ENCODE assay signal across 33 cellular contexts in genomic region chr4:13797061-13797460, GRCh38.
"Had no signal": no experiment of that assay in that cellular context is flagged by ENCODE, and none has a peak within 500 bp of the region (broad histone marks: within the 10 kb centered on the region; RNA-seq: fewer than 3 reads in every experiment).

No MANE protein-coding gene starts in this region.

- DNase-seq: activated B cell treated with CpG ODN at 0.5 μM for 24 hours; activated CD4-positive, alpha-beta memory T cell treated with anti-CD3 and anti-CD28 coated beads for 36 hours; activated CD4-positive, alpha-beta T cell treated with anti-CD3 and anti-CD28 coated beads for 4 hours; activated CD4-positive, alpha-beta T cell treated with anti-CD3 and anti-CD28 coated beads, Interleukin-2, amount 10 ng/mL, durations not matched to agents 24 days and 14 days; activated CD4-positive, alpha-beta T cell treated with anti-CD3 and anti-CD28 coated beads, Interleukin-2, amount 50 U/mL, for 1 hour; activated CD4-positive, alpha-beta T cell treated with anti-CD3 and anti-CD28 coated beads, Interleukin-2, amount 50 U/mL, for 4 hours; activated CD4-positive, CD25-positive, alpha-beta regulatory T cell treated with anti-CD3 and anti-CD28 coated beads, Interleukin-2, amount 50 U/mL, for 72 hours; activated CD8-positive, alpha-beta memory T cell treated with anti-CD3 and anti-CD28 coated beads, Interleukin-2, amount 50 U/mL, for 4 hours; activated CD8-positive, alpha-beta T cell treated with anti-CD3 and anti-CD28 coated beads for 36 hours; activated effector memory CD4-positive, alpha-beta T cell treated with anti-CD3 and anti-CD28 coated beads, Interleukin-2, amount 50 U/mL, for 16 hours; activated gamma-delta T cell treated with Interleukin-2 at 50 U/mL for 16 hours; activated naive CD4-positive, alpha-beta T cell; activated naive CD4-positive, alpha-beta T cell treated with anti-CD3 and anti-CD28 coated beads for 36 hours; activated naive CD4-positive, alpha-beta T cell treated with anti-CD3 and anti-CD28 coated beads, Interleukin-2, amount 50 U/mL, for 16 hours; activated naive CD8-positive, alpha-beta T cell treated with anti-CD3 and anti-CD28 coated beads for 36 hours; activated T-cell treated with anti-CD3 and anti-CD28 coated beads for 4 hours; activated T-cell treated with anti-CD3 and anti-CD28 coated beads, Interleukin-2, amount 50 U/mL, for 1 hour; activated T-cell treated with anti-CD3 and anti-CD28 coated beads, Interleukin-2, amount 50 U/mL, for 4 hours; activated T-cell treated with anti-CD3 and anti-CD28 coated beads, Interleukin-2, amount 50 U/mL, for 72 hours; adrenal gland; amniotic stem cell; aorta; body of pancreas; brain microvascular endothelial cell; central memory CD4-positive, alpha-beta T cell; SW 1271; T-helper 1 cell; T-helper 2 cell; T-helper 9 cell had no signal

- H3K27ac ChIP-seq: adrenal gland, body of pancreas, brain microvascular endothelial cell, breast epithelium, VCaP had no signal

- ATAC-seq: activated CD8-positive, alpha-beta T cell treated with anti-CD3 and anti-CD28 coated beads for 36 hours; activated naive CD4-positive, alpha-beta T cell treated with anti-CD3 and anti-CD28 coated beads, Interleukin-2, amount 50 U/mL, for 72 hours; activated T-cell treated with anti-CD3 and anti-CD28 coated beads, Interleukin-2, amount 50 U/mL, for 4 hours; activated T-cell treated with anti-CD3 and anti-CD28 coated beads, Interleukin-2, amount 50 U/mL, for 72 hours; activated T-helper 17 cell treated with anti-CD3 and anti-CD28 coated beads, Interleukin-2, amount 50 U/mL, for 72 hours; body of pancreas had no signal

- H3K36me3 ChIP-seq: adrenal gland, brain microvascular endothelial cell, breast epithelium had no signal

- H3K4me3 ChIP-seq: adrenal gland, body of pancreas, breast epithelium had no signal

- H3K4me1 ChIP-seq: adrenal gland, body of pancreas, breast epithelium had no signal

- H3K27me3 ChIP-seq: adrenal gland, body of pancreas, brain microvascular endothelial cell, breast epithelium had no signal

- H3K9me3 ChIP-seq: adrenal gland, body of pancreas had no signal
